In genomic region chr18:3451166-3451988, GRCh38 we compare ENCODE assay signal across 8 cellular contexts. TPM values are rescaled to one million over a fixed set of nuclear protein-coding genes. Genes with fewer than 3 reads are reported as not detected.
DNase-seq lines count a peak whose midpoint lies in the region; ATAC-seq, FAIRE-seq and TF ChIP-seq lines count a peak whose summit lies in the region.

No MANE protein-coding gene starts in this region.

- H3K27ac ChIP-seq in endodermal cell (ENCODE audit: low read depth, low read length) (peak overlapping the region; percentile 96), mesodermal cell (ENCODE audit: low read depth, low read length, severe bottlenecking) (peak overlapping the region; percentile 95)

- H3K4me1 ChIP-seq in endodermal cell (ENCODE audit: control insufficient read depth, insufficient read depth, low read length), result peaks cover 22% of the 10 kb centered on the region
- peaks cover 17% of the 10 kb centered on the region for H3K4me1 ChIP-seq in mesodermal cell (ENCODE audit: control insufficient read depth, insufficient read depth, low read length, poor library complexity, severe bottlenecking)

- peak overlapping the region; percentile 96 for H3K27ac Mint-ChIP-seq in endodermal cell

- no peak for ATAC-seq in GM21723 (IDR thresholded peaks at IDR 0.05; ENCODE audit: unreplicated experiment)

- H3K27me3 Mint-ChIP-seq in endodermal cell (ENCODE audit: insufficient read depth), result no peaks in the 10 kb centered on the region

- peak; percentile 87 for FAIRE-seq in A204.1 (lab: Jason Lieb, UNC)

- H3K36me3 Mint-ChIP-seq in endodermal cell (ENCODE audit: low read depth), result peaks cover 59% of the 10 kb centered on the region

- peak overlapping the region; percentile 99 for H3K9ac ChIP-seq in endodermal cell (ENCODE audit: extremely low read depth, low read length, poor library complexity, severe bottlenecking)

- peaks cover 29% of the 10 kb centered on the region for H3K4me1 Mint-ChIP-seq in endodermal cell

- H3K27me3 ChIP-seq in endodermal cell (ENCODE audit: control insufficient read depth, insufficient read depth, low read length, poor library complexity, severe bottlenecking), result no peaks in the 10 kb centered on the region

- WGBS in endodermal cell (ENCODE audit: insufficient coverage in 1 of 2, insufficient read length in 1 of 2), 2 experiments, result 0 to 1% methylated on average over 34 to 50 of the region's 50 CpGs
- WGBS in mesodermal cell (ENCODE audit: insufficient coverage in 2 of 2), 2 experiments, result 0 to 1% methylated on average over 43 to 49 of the region's 50 CpGs

- H3K4me3 ChIP-seq in endodermal cell (ENCODE audit: low read length), result peak overlapping the region; percentile 100
- peak overlapping the region; percentile 95 for H3K4me3 ChIP-seq in mesodermal cell (ENCODE audit: extremely low read depth, insufficient read depth, low read length, poor library complexity, severe bottlenecking)

- H3K9me3 ChIP-seq in endodermal cell (ENCODE audit: control insufficient read depth, low read length) (no peaks in the 10 kb centered on the region), mesodermal cell (ENCODE audit: control insufficient read depth, low read length) (no peaks in the 10 kb centered on the region)

- DNase-seq in GM20000 (ENCODE audit: low spot score) (peak; percentile 71), NOMO-1 treated with dmso at 0.1 percent for 144 hours (lab: John Stamatoyannopoulos, UW; ENCODE audit: unreplicated experiment) (peak; percentile 59), endodermal cell (peak; percentile 93)
- peak; percentile 92 for DNase-seq in activated CD8-positive, alpha-beta memory T cell treated with anti-CD3 and anti-CD28 coated beads, Interleukin-2, amount 50 U/mL, for 4 hours
- DNase-seq in stimulated activated CD8-positive, alpha-beta memory T cell treated with anti-CD3 and anti-CD28 coated beads, Interleukin-15, amount 100 ng/mL, for 1 hour (ENCODE audit: low read depth), result peak; percentile 65

- no peaks in the 10 kb centered on the region for H3K9me3 Mint-ChIP-seq in endodermal cell

- H3K36me3 ChIP-seq in endodermal cell (ENCODE audit: control insufficient read depth, insufficient read depth, low read length) (peaks cover 23% of the 10 kb centered on the region), mesodermal cell (ENCODE audit: control insufficient read depth, insufficient read depth, low read length) (peaks cover 28% of the 10 kb centered on the region)

- no peak for TF ChIP-seq CTCF in GM20000 (IDR thresholded peaks at IDR 0.05; ENCODE audit: extremely low read depth, missing control alignments)
- TF ChIP-seq CTCF in endodermal cell (conservative IDR thresholded peaks at IDR 0.05), result no peak

- H3K4me3 Mint-ChIP-seq in endodermal cell, result peak overlapping the region; percentile 100

RNA-seq across cellular contexts. Expression of gene TGIF1, which starts 1.4 kb away (rescaled TPM):
- 100 to 1,000 TPM; 417 to 575 TPM for total RNA-seq in endodermal cell
- 177 TPM for polyA plus RNA-seq in endodermal cell (2013, experiment 1 of 2)
- 176 TPM for polyA plus RNA-seq in endodermal cell (2013, experiment 2 of 2)
- 168 TPM for polyA plus RNA-seq in mesodermal cell (2013, experiment 1 of 2)
- polyA plus RNA-seq in mesodermal cell (2013, experiment 2 of 2), result 130 TPM
